Comparison of ENCODE assay signal across 29 cellular contexts in the genomic region with DNA sequence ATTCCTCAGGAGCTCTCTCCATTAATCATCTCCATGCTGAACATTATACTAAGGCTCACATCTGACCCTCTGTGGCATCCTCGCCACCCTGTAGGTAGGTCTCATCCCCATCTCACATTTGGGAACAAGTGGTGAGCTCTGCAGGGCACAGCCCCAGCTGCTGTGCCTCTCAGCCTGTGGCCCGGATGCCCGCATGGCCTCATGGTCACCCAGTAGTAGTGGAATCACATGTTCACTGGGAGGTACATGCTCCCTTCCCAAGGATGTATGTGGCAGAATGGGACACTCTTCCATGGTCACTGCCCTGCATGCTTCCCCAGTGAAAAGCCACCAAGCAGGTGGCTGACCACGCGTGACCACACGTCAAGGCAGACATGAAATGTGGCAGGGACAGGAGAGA. TPM values are rescaled to one million over a fixed set of nuclear protein-coding genes. Genes with fewer than 3 reads are reported as not detected.
A peak's percentile ranks its signal among the peaks of the same experiment; 100 is the strongest.
DNase-seq lines count a peak whose midpoint lies in the region; ATAC-seq and TF ChIP-seq lines count a peak whose summit lies in the region.
"Had no signal": no experiment of that assay in that cellular context is flagged by ENCODE, and none has a peak within 500 bp of the region (broad histone marks: within the 10 kb centered on the region; RNA-seq: fewer than 3 reads in every experiment).

No MANE protein-coding gene starts in this region.

- no peak for TF ChIP-seq CTCF in MM.1S (IDR thresholded peaks at IDR 0.05; ENCODE audit: low read length)
- no peak for TF ChIP-seq CTCF in activated B cell treated with CpG ODN at 0.5 μM for 24 hours (IDR thresholded peaks at IDR 0.05)
- no peak for TF ChIP-seq CTCF in thyroid gland (IDR thresholded peaks at IDR 0.05)

- no peak for ATAC-seq in activated B cell treated with CpG ODN at 0.5 μM for 24 hours (ENCODE audit: low read depth)
- ATAC-seq in HG02610 (IDR thresholded peaks at IDR 0.05; ENCODE audit: unreplicated experiment) = no peak
- ATAC-seq: activated CD4-positive, alpha-beta T cell treated with anti-CD3 and anti-CD28 coated beads for 36 hours; activated CD8-positive, alpha-beta T cell treated with anti-CD3 and anti-CD28 coated beads, Interleukin-2, amount 10 ng/mL, durations not matched to agents 7 days and 5 days; PC-3; stimulated activated naive CD8-positive, alpha-beta T cell treated with anti-CD3 and anti-CD28 coated beads, Interleukin-15, amount 100 ng/mL, for 72 hours had no signal

- intact Hi-C loops in activated B cell treated with CpG ODN at 0.5 μM for 24 hours (cut with micrococcal nuclease) (no loop called here), thyroid gland (cut with DNase I) (no loop called here)

- peaks cover 52% of the 10 kb centered on the region for H3K4me1 ChIP-seq in MM.1S (ENCODE audit: low read length)
- H3K4me1 ChIP-seq in thyroid gland = peaks cover 59 to 75% of the 10 kb centered on the region in 2 donors

- no peaks in the 10 kb centered on the region for H3K9me3 Mint-ChIP-seq in activated B cell treated with CpG ODN at 0.5 μM for 24 hours
- H3K9me3 Mint-ChIP-seq: activated T-helper 2 cell treated with anti-CD3 and anti-CD28 coated beads, Interferon-gamma antibody, Interleukin-2, Interleukin-4, amounts not matched to agents 10 μg/mL and 5 μg/mL and 100 μg/mL, durations not matched to agents 14 hours and 24 hours and 36 hours; stimulated activated naive CD8-positive, alpha-beta T cell treated with anti-CD3 and anti-CD28 coated beads, Interleukin-15, amount 100 ng/mL, for 72 hours had no signal

- peaks cover 42% of the 10 kb centered on the region for H3F3A ChIP-seq in MM.1S (ENCODE audit: insufficient read depth, low read length)

- peak overlapping the region; percentile 85; the same call in 1 of the 2 replicates for H3K27ac ChIP-seq in MM.1S (ENCODE audit: low read length)
- H3K27ac ChIP-seq in thyroid gland = peak overlapping the region; percentile 82 to 94 (median 88)
- H3K27ac ChIP-seq: BLaER1 treated with 17β-estradiol and CSF1 and Interleukin-3, amounts not matched to agents 10 nM and 100 nM; esophagus muscularis mucosa; ovary; right atrium auricular region; tibial nerve had no signal

- H3K27me3 Mint-ChIP-seq in activated B cell treated with CpG ODN at 0.5 μM for 24 hours = no peaks in the 10 kb centered on the region
- H3K27me3 Mint-ChIP-seq: activated CD4-positive, alpha-beta T cell treated with anti-CD3 and anti-CD28 coated beads for 36 hours; activated naive CD8-positive, alpha-beta T cell; stimulated activated naive CD8-positive, alpha-beta T cell treated with anti-CD3 and anti-CD28 coated beads, Interleukin-15, amount 100 ng/mL, for 72 hours had no signal

- DNase-seq in MM.1S (no peak), activated B cell treated with CpG ODN at 0.5 μM for 24 hours (peak; percentile 10), mesenteric fat pad (ENCODE audit: low spot score) (peak; percentile 83), thyroid gland (peak; percentile 20 to 40), NAMALWA (ENCODE audit: low spot score) (no peak)
- DNase-seq in stimulated activated CD4-positive, alpha-beta T cell treated with anti-CD3 and anti-CD28 coated beads, Interleukin-2, amount 100 ng/mL, for 48 hours = no peak
- DNase-seq: activated CD4-positive, alpha-beta T cell treated with anti-CD3 and anti-CD28 coated beads for 36 hours; activated CD8-positive, alpha-beta T cell treated with anti-CD3 and anti-CD28 coated beads, Interleukin-2, amount 10 ng/mL, durations not matched to agents 7 days and 5 days; central memory CD4-positive, alpha-beta T cell; COR-L47; foreskin melanocyte; KG1; MG63; NCI-H1417 treated with DMSO at 0.1 percent for 48 hours; NCI-H2081; NCI-H2227 treated with DMSO at 0.1 percent for 48 hours; NCI-H69; PC-3; SHP77 treated with DMSO at 0.1 percent for 48 hours; stimulated activated naive CD8-positive, alpha-beta T cell treated with anti-CD3 and anti-CD28 coated beads, Interleukin-15, amount 100 ng/mL, for 72 hours had no signal

- POLR2A ChIA-PET in activated B cell treated with CpG ODN at 0.5 μM for 24 hours (lab: Charles Lee) = no interaction called here

- H4K20me1 ChIP-seq in MM.1S (ENCODE audit: insufficient read depth, low read length) = no peaks in the 10 kb centered on the region

- WGBS in thyroid gland, 2 donors = 86 to 92% methylated on average over 5 to 6 of the region's 6 CpGs

- no peaks in the 10 kb centered on the region for H3K9me2 ChIP-seq in MM.1S (replicated peaks; ENCODE audit: insufficient read depth, low read length)

- no peak overlapping the region for H2AFZ ChIP-seq in MM.1S (ENCODE audit: low read length)

- CTCF ChIA-PET in activated B cell treated with CpG ODN at 0.5 μM for 24 hours (lab: Charles Lee) = no interaction called here

- H3K9me3 ChIP-seq in MM.1S (replicated peaks; ENCODE audit: insufficient read depth, low read length) (no peaks in the 10 kb centered on the region), thyroid gland (no peaks in the 10 kb centered on the region)
- H3K9me3 ChIP-seq: BLaER1 treated with 17β-estradiol and CSF1 and Interleukin-3, amounts not matched to agents 10 nM and 100 nM; esophagus muscularis mucosa; MG63; ovary; right atrium auricular region; tibial nerve had no signal

- TF ChIP-seq POLR2A in thyroid gland (IDR thresholded peaks at IDR 0.05) = no peak

- H3K4me1 Mint-ChIP-seq in activated B cell treated with CpG ODN at 0.5 μM for 24 hours = peaks cover 11% of the 10 kb centered on the region

- H3K4me3 ChIP-seq in MM.1S (ENCODE audit: low read length) = no peak overlapping the region
- H3K4me3 ChIP-seq in thyroid gland (replicated peaks in 1 of 3) = no peak overlapping the region
- H3K4me3 ChIP-seq: BLaER1 treated with 17β-estradiol and CSF1 and Interleukin-3, amounts not matched to agents 10 nM and 100 nM; esophagus muscularis mucosa; lung; MG63; ovary; right atrium auricular region; tibial nerve had no signal

- H3K9ac ChIP-seq in MM.1S (ENCODE audit: low read length) = no peak overlapping the region
- H3K9ac ChIP-seq: BLaER1 treated with 17β-estradiol and CSF1 and Interleukin-3, amounts not matched to agents 10 nM and 100 nM had no signal

- H3K4me3 Mint-ChIP-seq in activated B cell treated with CpG ODN at 0.5 μM for 24 hours = no peak overlapping the region
- H3K4me3 Mint-ChIP-seq: activated CD4-positive, alpha-beta T cell treated with anti-CD3 and anti-CD28 coated beads for 36 hours; activated CD8-positive, alpha-beta T cell treated with anti-CD3 and anti-CD28 coated beads, Interleukin-2, amount 10 ng/mL, durations not matched to agents 7 days and 5 days; activated naive CD8-positive, alpha-beta T cell; stimulated activated naive CD8-positive, alpha-beta T cell treated with anti-CD3 and anti-CD28 coated beads, Interleukin-15, amount 100 ng/mL, for 72 hours had no signal

- H3K36me3 ChIP-seq in MM.1S (replicated peaks; ENCODE audit: insufficient read depth, low read length) = no peaks in the 10 kb centered on the region; the same call in 1 of the 2 replicates
- peaks cover 0 to 10% of the 10 kb centered on the region in 2 donors for H3K36me3 ChIP-seq in thyroid gland
- H3K36me3 ChIP-seq: MG63, ovary had no signal

- no peak overlapping the region for H3K27ac Mint-ChIP-seq in activated B cell treated with CpG ODN at 0.5 μM for 24 hours
- H3K27ac Mint-ChIP-seq: activated CD4-positive, alpha-beta T cell treated with anti-CD3 and anti-CD28 coated beads for 36 hours; activated naive CD8-positive, alpha-beta T cell; activated T-helper 2 cell treated with anti-CD3 and anti-CD28 coated beads, Interferon-gamma antibody, Interleukin-2, Interleukin-4, amounts not matched to agents 10 μg/mL and 5 μg/mL and 100 μg/mL, durations not matched to agents 14 hours and 24 hours and 36 hours had no signal

- H3K4me2 ChIP-seq in MM.1S (ENCODE audit: low read depth, low read length) = no peak overlapping the region

- H3K27me3 ChIP-seq in MM.1S (replicated peaks; ENCODE audit: insufficient read depth, low read length) (no peaks in the 10 kb centered on the region), thyroid gland (no peaks in the 10 kb centered on the region)
- H3K27me3 ChIP-seq: BLaER1 treated with 17β-estradiol and CSF1 and Interleukin-3, amounts not matched to agents 10 nM and 100 nM; esophagus muscularis mucosa; MG63; ovary; right atrium auricular region; tibial nerve had no signal

- H3K36me3 Mint-ChIP-seq in activated B cell treated with CpG ODN at 0.5 μM for 24 hours (ENCODE audit: low read depth) = peaks cover 91% of the 10 kb centered on the region
- H3K36me3 Mint-ChIP-seq: activated naive CD8-positive, alpha-beta T cell had no signal

- peaks cover 44% of the 10 kb centered on the region for H3K79me2 ChIP-seq in MM.1S (ENCODE audit: low read length)

RNA-seq across cellular contexts. Expression of gene APMAP, which starts 26.3 kb away (rescaled TPM):
- total RNA-seq in activated B cell treated with CpG ODN at 0.5 μM for 24 hours (22.3 and 24.9 TPM in 2 replicates), mesenteric fat pad (166 TPM), thyroid gland (100 to 1,000 TPM; 171 to 205 (median 186) TPM)

RNA-seq across cellular contexts. Expression of gene ACSS1, which starts 39.1 kb away (rescaled TPM):
- total RNA-seq in activated B cell treated with CpG ODN at 0.5 μM for 24 hours (30.5 and 34.4 TPM in 2 replicates), mesenteric fat pad (14.3 TPM), thyroid gland (10 to 100 TPM; 45.8 to 57.4 (median 52.1) TPM)

Comparison
In these comparisons a context has a peak if more than half of its experiments do, and no peak if none do; other contexts are left out.
1. DNase-seq: peak in activated B cell treated with CpG ODN at 0.5 μM for 24 hours (single experiment), mesenteric fat pad (single experiment) and thyroid gland (2 of 2); none in MM.1S (single experiment), NAMALWA (single experiment) and stimulated activated CD4-positive, alpha-beta T cell treated with anti-CD3 and anti-CD28 coated beads, Interleukin-2, amount 100 ng/mL, for 48 hours (0 of 2).